ENCODE assay signal across 18 cellular contexts in the genomic region with DNA sequence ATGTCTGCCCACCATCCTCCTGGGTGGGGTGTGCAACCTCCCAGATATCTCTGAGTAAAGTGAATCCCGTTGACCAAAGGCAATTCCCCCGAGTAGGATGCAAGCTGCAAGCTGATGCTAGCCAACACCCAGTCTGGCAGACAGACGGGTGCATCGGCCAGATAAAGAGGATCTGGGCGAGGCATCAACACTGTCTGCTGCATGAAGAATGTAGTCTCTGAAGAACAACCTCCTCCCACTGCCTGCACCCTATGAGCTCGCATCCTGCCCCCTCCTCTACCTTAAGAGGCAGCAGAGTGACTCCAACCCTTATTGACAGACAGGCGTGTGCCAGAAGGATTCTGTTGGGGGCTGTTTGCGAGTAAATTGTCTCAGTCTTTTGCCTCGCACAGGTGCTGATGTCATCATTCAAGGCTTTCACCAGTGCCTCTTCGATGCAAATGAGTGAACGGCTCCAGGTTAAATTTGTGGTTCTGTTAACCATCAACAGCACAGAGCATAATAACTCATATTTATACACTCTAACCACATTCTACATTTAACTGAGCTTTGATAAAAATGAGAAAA.
A peak's percentile ranks its signal among the peaks of the same experiment; 100 is the strongest.
DNase-seq lines count a peak whose midpoint lies in the region; ATAC-seq and TF ChIP-seq lines count a peak whose summit lies in the region.
"Had no signal": no experiment of that assay in that cellular context is flagged by ENCODE, and none has a peak within 500 bp of the region (broad histone marks: within the 10 kb centered on the region; RNA-seq: fewer than 3 reads in every experiment).

No MANE protein-coding gene starts in this region.

- H3K27me3 ChIP-seq in left lung, result no peaks in the 10 kb centered on the region
- H3K27me3 ChIP-seq: tibial nerve had no signal

- no peak overlapping the region for H3K27ac ChIP-seq in left lung
- H3K27ac ChIP-seq: heart left ventricle, KMS-11, tibial nerve had no signal

- in situ Hi-C loops in Caki2 (cut with HindIII; ENCODE audit: low pct_unique_long_range_greater_than_20kb, low sequenced_read_pairs), result no loop called here

- H3K36me3 ChIP-seq in left lung, result no peaks in the 10 kb centered on the region
- H3K36me3 ChIP-seq: heart left ventricle, tibial nerve had no signal

- intact Hi-C loops in left lung (cut with DNase I), result no loop called here

- no peaks in the 10 kb centered on the region for H3K9me3 ChIP-seq in left lung
- H3K9me3 ChIP-seq: tibial nerve had no signal

- ATAC-seq in GM18867 (IDR thresholded peaks at IDR 0.05; ENCODE audit: unreplicated experiment) (peak; percentile 62), left lung (no peak)
- ATAC-seq: heart left ventricle, PC-3 had no signal

- H3K4me1 ChIP-seq in left lung, result no peaks in the 10 kb centered on the region
- H3K4me1 ChIP-seq: heart left ventricle, tibial nerve had no signal

- no peak overlapping the region for H3K4me3 ChIP-seq in left lung
- H3K4me3 ChIP-seq: heart left ventricle, tibial nerve had no signal

- DNase-seq in Caki2 (ENCODE audit: low read depth) (peak; percentile 27), OCI-M1 (lab: John Stamatoyannopoulos, UW) (peak; percentile 49), kidney glomerular epithelial cell (lab: John Stamatoyannopoulos, UW) (peak; percentile 40), GDM1 (lab: John Stamatoyannopoulos, UW) (no peak), left lung (no peak), DMS 273 treated with DMSO at 0.1 percent for 48 hours (lab: John Stamatoyannopoulos, UW) (no peak)
- DNase-seq: activated CD4-positive, alpha-beta T cell treated with anti-CD3 and anti-CD28 coated beads, Interleukin-2, amount 50 U/mL, for 4 hours; activated naive CD8-positive, alpha-beta T cell treated with anti-CD3 and anti-CD28 coated beads, Interleukin-2, amount 10 ng/mL, durations not matched to agents 7 days and 5 days; activated T-cell treated with anti-CD3 and anti-CD28 coated beads, Interleukin-2, amount 50 U/mL, for 48 hours; endodermal cell; heart left ventricle; NCI-H1694 treated with DMSO at 0.1 percent for 48 hours; NCI-H82; PC-3; SHP77 treated with DMSO at 0.1 percent for 48 hours had no signal

- TF ChIP-seq CTCF in left lung (IDR thresholded peaks at IDR 0.05), result no peak

Comparison
In these comparisons a context has a peak if more than half of its experiments do, and no peak if none do; other contexts are left out.
1. DNase-seq: peak in Caki2 (single experiment), OCI-M1 (single experiment) and kidney glomerular epithelial cell (single experiment); none in GDM1 (single experiment), left lung (0 of 2) and DMS 273 treated with DMSO at 0.1 percent for 48 hours (single experiment).